Comparison of ENCODE assay signal across 2 cellular contexts in the genomic region with DNA sequence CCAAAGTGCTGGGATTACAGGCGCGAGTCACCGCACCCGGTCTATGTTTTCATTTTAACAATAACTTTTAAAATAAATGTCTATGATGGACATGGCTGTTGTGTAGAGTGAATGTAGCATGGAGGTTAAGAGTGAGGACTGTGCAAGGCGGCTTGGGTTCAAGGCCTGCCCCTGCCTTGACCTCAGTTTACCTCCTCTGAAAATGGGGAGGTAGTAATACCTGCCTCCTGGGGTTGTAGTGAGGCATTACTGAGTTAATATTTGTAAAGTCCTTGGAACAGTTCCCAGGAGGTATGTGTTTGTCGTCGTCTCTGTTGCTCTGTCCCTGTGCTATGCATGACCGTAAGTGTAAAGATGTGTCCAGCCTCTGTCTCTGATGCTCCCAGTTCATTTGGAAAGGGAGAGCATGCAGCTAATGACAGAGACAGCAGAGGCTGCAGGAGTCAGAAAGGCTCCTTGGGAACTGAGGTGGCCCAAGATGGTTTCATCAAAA.
TF ChIP-seq lines count a peak whose summit lies in the region.

No MANE protein-coding gene starts in this region.

TF ChIP-seq in GM23338, 12 proteins besides CTCF, POLR2A, EP300 and RAD21:
- TF ChIP-seq ZNF331 (CRISPR knock-in tag; IDR thresholded peaks at IDR 0.05; ENCODE audit: low read depth) (no peak), EZH2phosphoT487 (IDR thresholded peaks at IDR 0.05; ENCODE audit: unreplicated experiment) (no peak), CREB1 (CRISPR knock-in tag; IDR thresholded peaks at IDR 0.05; ENCODE audit: low read depth) (no peak)

TF ChIP-seq in K562, 482 proteins besides CTCF, POLR2A, EP300 and RAD21:
- no peak for TF ChIP-seq SMARCA4 (IDR thresholded peaks at IDR 0.05)
- TF ChIP-seq PTBP1 (IDR thresholded peaks at IDR 0.05; ENCODE audit: low read depth, low read length), result no peak
- no peak for TF ChIP-seq TAF9B (IDR thresholded peaks at IDR 0.05; ENCODE audit: partially characterized antibody)
